In the genomic region with DNA sequence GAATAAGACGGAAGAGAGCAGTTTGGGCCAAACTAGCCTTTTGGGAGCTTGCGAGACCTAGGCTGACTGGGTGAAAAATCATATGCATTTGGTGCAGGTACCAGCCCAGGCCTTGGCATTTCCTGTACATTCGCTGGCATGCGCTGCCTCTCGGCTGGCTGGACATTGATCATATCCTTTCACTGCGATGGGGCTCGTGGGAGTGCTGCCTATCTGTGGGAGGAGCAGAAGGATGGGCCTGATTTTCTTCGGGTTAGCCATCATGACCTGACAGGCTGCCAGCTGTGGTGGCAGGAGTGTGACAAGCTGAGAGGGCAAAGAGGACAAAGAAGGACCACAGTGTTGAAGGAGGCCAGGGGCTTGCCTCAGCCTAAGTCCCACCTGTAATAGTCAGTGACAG, we compare ENCODE assay signal across 30 cellular contexts. TPM values are rescaled to one million over a fixed set of nuclear protein-coding genes. Genes with fewer than 3 reads are reported as not detected.
"Had no signal": no experiment of that assay in that cellular context is flagged by ENCODE, and none has a peak within 500 bp of the region (broad histone marks: within the 10 kb centered on the region; RNA-seq: fewer than 3 reads in every experiment).

No MANE protein-coding gene starts in this region.

- DNase-seq: cerebellar nuclear complex; dorsolateral prefrontal cortex; effector CD4-positive, alpha-beta T cell; foreskin keratinocyte; glutamatergic neuron; heart right ventricle; hypothalamus; mucosa of descending colon; naive B cell; stimulated activated CD4-positive, alpha-beta T cell treated with anti-CD3 and anti-CD28 coated beads, Interleukin-2, amount 100 ng/mL, for 24 hours; stimulated activated CD4-positive, alpha-beta T cell treated with anti-CD3 and anti-CD28 coated beads, Interleukin-4, amount 100 ng/mL, for 24 hours; stimulated activated naive CD4-positive, alpha-beta T cell treated with Interleukin-2 at 50 U/mL for 16 hours; stomach; testis; upper lobe of left lung; uterus had no signal

- H3K9me3 Mint-ChIP-seq: memory B cell; mesothelial cell of epicardium; natural killer cell treated with Interleukin-12 subunit alpha and Interleukin-12 subunit beta and Interleukin-15 and Interleukin-18, amount 100 ng/mL, for 72 hours; neural crest cell; stimulated activated effector memory CD8-positive, alpha-beta T cell treated with anti-CD3 and anti-CD28 coated beads, Interleukin-12 subunit alpha, Interleukin-12 subunit beta, amount 100 ng/mL, for 72 hours had no signal

- H3K4me3 ChIP-seq: dorsolateral prefrontal cortex, esophagus muscularis mucosa, heart right ventricle, lung, mucosa of descending colon, prostate gland, right atrium auricular region, stomach, testis, tibial nerve, upper lobe of left lung, uterus had no signal

- FAIRE-seq: keratinocyte had no signal

- H3K4me3 Mint-ChIP-seq: memory B cell; mesothelial cell of epicardium; naive B cell; natural killer cell treated with Interleukin-12 subunit alpha and Interleukin-12 subunit beta and Interleukin-15 and Interleukin-18, amount 100 ng/mL, for 72 hours; neural crest cell; stimulated activated effector memory CD8-positive, alpha-beta T cell treated with anti-CD3 and anti-CD28 coated beads, Interleukin-12 subunit alpha, Interleukin-12 subunit beta, amount 100 ng/mL, for 72 hours had no signal

- H3K27ac Mint-ChIP-seq: memory B cell; mesothelial cell of epicardium; natural killer cell treated with Interleukin-12 subunit alpha and Interleukin-12 subunit beta and Interleukin-15 and Interleukin-18, amount 100 ng/mL, for 72 hours; stimulated activated effector memory CD8-positive, alpha-beta T cell treated with anti-CD3 and anti-CD28 coated beads, Interleukin-12 subunit alpha, Interleukin-12 subunit beta, amount 100 ng/mL, for 72 hours had no signal

- H3K27me3 ChIP-seq: dorsolateral prefrontal cortex, esophagus muscularis mucosa, foreskin keratinocyte, heart right ventricle, neutrophil, right atrium auricular region, stomach, testis, tibial nerve, upper lobe of left lung, uterus had no signal

- H3K9ac ChIP-seq: parathyroid adenoma had no signal

- H2AFZ ChIP-seq: parathyroid adenoma had no signal

- H3K9me3 ChIP-seq: esophagus muscularis mucosa, mucosa of descending colon, neutrophil, prostate gland, right atrium auricular region, stomach, testis, tibial nerve, upper lobe of left lung, uterus had no signal

- H3K36me3 Mint-ChIP-seq: mesothelial cell of epicardium; naive B cell; natural killer cell treated with Interleukin-12 subunit alpha and Interleukin-12 subunit beta and Interleukin-15 and Interleukin-18, amount 100 ng/mL, for 72 hours; stimulated activated effector memory CD8-positive, alpha-beta T cell treated with anti-CD3 and anti-CD28 coated beads, Interleukin-12 subunit alpha, Interleukin-12 subunit beta, amount 100 ng/mL, for 72 hours had no signal

- H3K79me2 ChIP-seq: parathyroid adenoma had no signal

- H3K4me1 ChIP-seq: foreskin keratinocyte, parathyroid adenoma had no signal

- H3K4me1 Mint-ChIP-seq: memory B cell; naive B cell; stimulated activated effector memory CD8-positive, alpha-beta T cell treated with anti-CD3 and anti-CD28 coated beads, Interleukin-12 subunit alpha, Interleukin-12 subunit beta, amount 100 ng/mL, for 72 hours had no signal

- ATAC-seq: foreskin keratinocyte; heart right ventricle; natural killer cell treated with Interleukin-12 subunit alpha and Interleukin-12 subunit beta and Interleukin-15 and Interleukin-18, amount 100 ng/mL, for 72 hours; sciatic nerve had no signal

- H3K27ac ChIP-seq: esophagus muscularis mucosa, foreskin keratinocyte, heart right ventricle, neutrophil, parathyroid adenoma, prostate gland, right atrium auricular region, stomach, testis, tibial nerve, upper lobe of left lung, uterus had no signal

- H3K36me3 ChIP-seq: esophagus muscularis mucosa, heart right ventricle, neutrophil, prostate gland, right atrium auricular region, stomach, tibial nerve, upper lobe of left lung, uterus had no signal

RNA-seq across cellular contexts. Expression of a gene that starts 14.3 kb away (rescaled TPM):
- total RNA-seq: natural killer cell treated with Interleukin-12 subunit alpha and Interleukin-12 subunit beta and Interleukin-15 and Interleukin-18, amount 100 ng/mL, for 72 hours had no signal
